10 cellular contexts compared by ENCODE assay signal in the genomic region with DNA sequence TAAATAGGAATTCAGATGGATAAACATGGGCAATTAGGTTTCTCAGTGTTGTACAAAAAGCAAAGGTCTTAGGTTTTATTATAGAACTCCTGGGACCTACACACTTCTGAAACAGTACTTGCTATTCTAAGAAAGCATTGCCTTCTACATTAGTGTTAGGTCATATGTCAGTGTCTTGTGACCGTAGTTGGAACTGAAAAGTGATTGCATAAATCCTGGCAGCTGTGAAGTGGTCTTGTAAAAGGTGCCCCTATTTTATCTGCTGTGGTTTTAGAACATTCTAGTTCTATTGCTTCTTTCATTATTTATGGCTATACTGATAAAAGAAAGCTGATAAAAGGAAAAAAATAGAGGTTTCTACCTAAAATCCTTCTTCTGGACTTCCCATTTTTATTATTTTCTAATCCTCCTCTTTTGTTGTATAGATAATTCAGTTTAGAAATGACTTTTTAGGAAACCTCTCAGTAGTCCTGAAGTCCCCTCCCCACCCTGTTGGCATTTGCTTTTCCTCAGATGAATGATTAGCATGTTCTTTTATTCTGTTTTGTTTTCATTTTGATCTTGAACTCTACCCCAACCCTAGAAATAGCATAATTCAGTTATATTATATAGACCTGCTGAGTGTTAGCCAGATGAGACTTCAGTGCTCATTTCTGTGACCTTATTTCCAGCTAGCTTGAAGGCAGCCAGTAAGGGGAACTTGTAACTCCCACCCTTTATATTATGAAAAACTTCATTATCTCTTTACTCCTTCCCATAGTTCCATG. TPM values are rescaled to one million over a fixed set of nuclear protein-coding genes. Genes with fewer than 3 reads are reported as not detected.
DNase-seq lines count a peak whose midpoint lies in the region; ATAC-seq, FAIRE-seq and TF ChIP-seq lines count a peak whose summit lies in the region.
"Had no signal": no experiment of that assay in that cellular context is flagged by ENCODE, and none has a peak within 500 bp of the region (broad histone marks: within the 10 kb centered on the region; RNA-seq: fewer than 3 reads in every experiment).

No MANE protein-coding gene starts in this region.

- POLR2A ChIA-PET in activated CD4-positive, alpha-beta T cell treated with anti-CD3 and anti-CD28 coated beads for 36 hours (lab: Charles Lee), result no interaction called here

- no peak overlapping the region for H3K4me3 Mint-ChIP-seq in activated CD4-positive, alpha-beta T cell treated with anti-CD3 and anti-CD28 coated beads for 36 hours
- H3K4me3 Mint-ChIP-seq in activated T-helper 2 cell treated with anti-CD3 and anti-CD28 coated beads, Interferon-gamma antibody, Interleukin-2, Interleukin-4, amounts not matched to agents 10 μg/mL and 5 μg/mL and 100 μg/mL, durations not matched to agents 14 hours and 24 hours and 36 hours (ENCODE audit: low read depth), result no peak overlapping the region
- H3K4me3 Mint-ChIP-seq in progenitor cell of endocrine pancreas (ENCODE audit: low read depth), result no peak overlapping the region
- H3K4me3 Mint-ChIP-seq: neural crest cell had no signal

- peaks cover 67% of the 10 kb centered on the region for H3K4me1 Mint-ChIP-seq in activated CD4-positive, alpha-beta T cell treated with anti-CD3 and anti-CD28 coated beads for 36 hours
- peaks cover 36% of the 10 kb centered on the region for H3K4me1 Mint-ChIP-seq in activated T-helper 2 cell treated with anti-CD3 and anti-CD28 coated beads, Interferon-gamma antibody, Interleukin-2, Interleukin-4, amounts not matched to agents 10 μg/mL and 5 μg/mL and 100 μg/mL, durations not matched to agents 14 hours and 24 hours and 36 hours (ENCODE audit: low read depth)
- peaks cover 20% of the 10 kb centered on the region for H3K4me1 Mint-ChIP-seq in progenitor cell of endocrine pancreas (ENCODE audit: low read depth)

- H3K27ac ChIP-seq in kidney (ENCODE audit: low read depth in 2 of 2, low read length in 2 of 2) (peak overlapping the region; percentile 25 to 40), thoracic aorta (peak overlapping the region in 1 of 2 donors; percentile 12)

- H3K36me3 ChIP-seq in kidney (ENCODE audit: control insufficient read depth in 1 of 2, insufficient read depth in 2 of 2, low read length in 2 of 2), result no peaks in the 10 kb centered on the region
- no peaks in the 10 kb centered on the region for H3K36me3 ChIP-seq in thoracic aorta

- H3K27ac Mint-ChIP-seq in activated CD4-positive, alpha-beta T cell treated with anti-CD3 and anti-CD28 coated beads for 36 hours, result peak overlapping the region; percentile 76
- H3K27ac Mint-ChIP-seq in activated T-helper 2 cell treated with anti-CD3 and anti-CD28 coated beads, Interferon-gamma antibody, Interleukin-2, Interleukin-4, amounts not matched to agents 10 μg/mL and 5 μg/mL and 100 μg/mL, durations not matched to agents 14 hours and 24 hours and 36 hours, result peak overlapping the region; percentile 56
- no peak overlapping the region for H3K27ac Mint-ChIP-seq in progenitor cell of endocrine pancreas

- TF ChIP-seq CTCF in kidney (IDR thresholded peaks at IDR 0.05; ENCODE audit: borderline replicate concordance, extremely low read depth, insufficient read depth), result no peak
- no peak for TF ChIP-seq CTCF in thoracic aorta (IDR thresholded peaks at IDR 0.05)
- no peak for TF ChIP-seq CTCF in progenitor cell of endocrine pancreas (IDR thresholded peaks at IDR 0.05; ENCODE audit: unreplicated experiment)

- H3K9me3 ChIP-seq in kidney (ENCODE audit: control insufficient read depth in 1 of 2, low read length in 2 of 2) (no peaks in the 10 kb centered on the region), thoracic aorta (no peaks in the 10 kb centered on the region)

- H3K4me1 ChIP-seq in kidney (ENCODE audit: control insufficient read depth in 1 of 2, insufficient read depth in 1 of 2, low read depth in 1 of 2, low read length in 2 of 2) (peaks cover 10 to 27% of the 10 kb centered on the region in 2 donors), thoracic aorta (ENCODE audit: control insufficient read depth in 1 of 2, low read depth in 2 of 2) (peaks cover 27 to 32% of the 10 kb centered on the region in 2 donors)

- peak; percentile 60 for ATAC-seq in activated CD4-positive, alpha-beta T cell treated with anti-CD3 and anti-CD28 coated beads for 36 hours
- ATAC-seq in thoracic aorta (ENCODE audit: insufficient number of reproducible peaks, low FRiP score, low read depth) (no peak), GM21423 (IDR thresholded peaks at IDR 0.05; ENCODE audit: unreplicated experiment) (no peak)

- no peak for FAIRE-seq in kidney (lab: Jason Lieb, UNC)

- CTCF ChIA-PET in activated CD4-positive, alpha-beta T cell treated with anti-CD3 and anti-CD28 coated beads for 36 hours (lab: Charles Lee), result interaction anchor here (0.8 to 1.3 kb wide), 2 partner anchors 31 to 165 kb away, joined by 3 read pairs; no protein-coding TSS in a partner anchor

- H3K36me3 Mint-ChIP-seq in activated CD4-positive, alpha-beta T cell treated with anti-CD3 and anti-CD28 coated beads for 36 hours (ENCODE audit: low read depth), result peaks cover 16% of the 10 kb centered on the region
- H3K36me3 Mint-ChIP-seq in activated T-helper 2 cell treated with anti-CD3 and anti-CD28 coated beads, Interferon-gamma antibody, Interleukin-2, Interleukin-4, amounts not matched to agents 10 μg/mL and 5 μg/mL and 100 μg/mL, durations not matched to agents 14 hours and 24 hours and 36 hours (ENCODE audit: low read depth), result peaks cover 58% of the 10 kb centered on the region
- peaks cover 9% of the 10 kb centered on the region for H3K36me3 Mint-ChIP-seq in progenitor cell of endocrine pancreas (ENCODE audit: insufficient read depth)

- H3K9ac ChIP-seq in kidney (ENCODE audit: low read length in 2 of 2), result no peak overlapping the region

- DNase-seq in activated CD4-positive, alpha-beta T cell treated with anti-CD3 and anti-CD28 coated beads for 36 hours, result no peak
- DNase-seq in activated CD4-positive, alpha-beta T cell treated with anti-CD3 and anti-CD28 coated beads, Interleukin-2, amount 50 U/mL, for 48 hours, result no peak
- no peak for DNase-seq in activated T-helper 2 cell treated with anti-CD3 and anti-CD28 coated beads, Interferon-gamma antibody, Interleukin-2, Interleukin-4, amounts not matched to agents 10 μg/mL and 5 μg/mL and 100 μg/mL, durations not matched to agents 14 hours and 24 hours and 36 hours (ENCODE audit: low spot score)
- DNase-seq in kidney, result no peak
- DNase-seq in thoracic aorta (ENCODE audit: low spot score), result no peak
- DNase-seq in progenitor cell of endocrine pancreas (ENCODE audit: low spot score, unreplicated experiment), result no peak
- DNase-seq in DMS153 (lab: John Stamatoyannopoulos, UW), result no peak
- DNase-seq: amniotic stem cell had no signal

- H3K9me3 Mint-ChIP-seq in activated CD4-positive, alpha-beta T cell treated with anti-CD3 and anti-CD28 coated beads for 36 hours (ENCODE audit: low read depth), result no peaks in the 10 kb centered on the region
- H3K9me3 Mint-ChIP-seq in activated T-helper 2 cell treated with anti-CD3 and anti-CD28 coated beads, Interferon-gamma antibody, Interleukin-2, Interleukin-4, amounts not matched to agents 10 μg/mL and 5 μg/mL and 100 μg/mL, durations not matched to agents 14 hours and 24 hours and 36 hours, result peaks cover 3% of the 10 kb centered on the region
- H3K9me3 Mint-ChIP-seq in progenitor cell of endocrine pancreas (ENCODE audit: low read depth), result peaks cover 3% of the 10 kb centered on the region

- H3K4me3 ChIP-seq in kidney (ENCODE audit: low read length in 2 of 2), result no peak overlapping the region
- peak overlapping the region; percentile 8 for H3K4me3 ChIP-seq in thoracic aorta

- intact Hi-C loops in activated CD4-positive, alpha-beta T cell treated with anti-CD3 and anti-CD28 coated beads for 36 hours (cut with DNase I, micrococcal nuclease), result no loop called here
- intact Hi-C loops in activated T-helper 2 cell treated with anti-CD3 and anti-CD28 coated beads, Interferon-gamma antibody, Interleukin-2, Interleukin-4, amounts not matched to agents 10 μg/mL and 5 μg/mL and 100 μg/mL, durations not matched to agents 14 hours and 24 hours and 36 hours (cut with micrococcal nuclease), result loop anchor here (2.0 to 5.0 kb wide), 2 partner anchors 19 to 40 kb away; a partner anchor contains a TSS
- intact Hi-C loops in kidney (cut with DNase I), result no loop called here

- H3K27me3 Mint-ChIP-seq in activated CD4-positive, alpha-beta T cell treated with anti-CD3 and anti-CD28 coated beads for 36 hours, result no peaks in the 10 kb centered on the region
- H3K27me3 Mint-ChIP-seq in activated T-helper 2 cell treated with anti-CD3 and anti-CD28 coated beads, Interferon-gamma antibody, Interleukin-2, Interleukin-4, amounts not matched to agents 10 μg/mL and 5 μg/mL and 100 μg/mL, durations not matched to agents 14 hours and 24 hours and 36 hours (ENCODE audit: low read depth), result no peaks in the 10 kb centered on the region
- no peaks in the 10 kb centered on the region for H3K27me3 Mint-ChIP-seq in progenitor cell of endocrine pancreas

- H3K27me3 ChIP-seq in thoracic aorta (replicated peaks; ENCODE audit: insufficient read depth), result no peaks in the 10 kb centered on the region

RNA-seq across cellular contexts. Expression of a gene that starts 41.0 kb away (rescaled TPM):
- 10 to 100 TPM; 19.5 to 22.9 TPM for total RNA-seq in activated CD4-positive, alpha-beta T cell treated with anti-CD3 and anti-CD28 coated beads for 36 hours
- 28.0 and 28.7 TPM in 2 replicates for total RNA-seq in activated T-helper 2 cell treated with anti-CD3 and anti-CD28 coated beads, Interferon-gamma antibody, Interleukin-2, Interleukin-4, amounts not matched to agents 10 μg/mL and 5 μg/mL and 100 μg/mL, durations not matched to agents 14 hours and 24 hours and 36 hours
- 62.3 TPM for total RNA-seq in kidney
- 15.6 TPM for polyA plus RNA-seq in kidney (ENCODE audit: insufficient read depth, low read depth, low replicate concordance)
- 10 to 100 TPM; 26.5 to 82.6 TPM for total RNA-seq in thoracic aorta
- 22.9 and 23.6 TPM in 2 replicates for total RNA-seq in progenitor cell of endocrine pancreas
